Comparison of ENCODE assay signal across 21 cellular contexts in genomic region chr16:79298476-79299153, GRCh38.
DNase-seq lines count a peak whose midpoint lies in the region; ATAC-seq and TF ChIP-seq lines count a peak whose summit lies in the region.
"Had no signal": no experiment of that assay in that cellular context is flagged by ENCODE, and none has a peak within 500 bp of the region (broad histone marks: within the 10 kb centered on the region; RNA-seq: fewer than 3 reads in every experiment).

No MANE protein-coding gene starts in this region.

- H4K20me1 ChIP-seq in GM23338 (replicated peaks; ENCODE audit: insufficient read depth), result no peaks in the 10 kb centered on the region

- intact Hi-C loops in A673 (cut with micrococcal nuclease; ENCODE audit: unreplicated experiment), result no loop called here

- H3K27me3 ChIP-seq in GM23338 (ENCODE audit: insufficient read depth), result no peaks in the 10 kb centered on the region
- H3K27me3 ChIP-seq in NT2/D1 (ENCODE audit: insufficient read depth, insufficient read length), result no peaks in the 10 kb centered on the region
- H3K27me3 ChIP-seq in iPS-18a (ENCODE audit: control insufficient read depth, insufficient read depth, low read length), result peaks cover 3% of the 10 kb centered on the region
- H3K27me3 ChIP-seq in parathyroid adenoma (ENCODE audit: control insufficient read depth, insufficient read depth, low read length), result no peaks in the 10 kb centered on the region
- no peaks in the 10 kb centered on the region for H3K27me3 ChIP-seq in A673 (replicated peaks; ENCODE audit: insufficient read depth, low read depth, low read length, poor library complexity)

- no peak overlapping the region; the same call in 2 of the 3 replicates for H3K4me3 Mint-ChIP-seq in GM23338
- H3K4me3 Mint-ChIP-seq in activated naive CD4-positive, alpha-beta T cell treated with anti-CD3 and anti-CD28 coated beads, Interleukin-2, amount 10 ng/mL, durations not matched to agents 7 days and 5 days, result no peak overlapping the region
- H3K4me3 Mint-ChIP-seq: HFFc6 had no signal

- H3K27me3 Mint-ChIP-seq in GM23338 (ENCODE audit: insufficient read depth, low read depth, poor library complexity), result peaks cover 22% of the 10 kb centered on the region
- peaks cover 24% of the 10 kb centered on the region for H3K27me3 Mint-ChIP-seq in activated naive CD4-positive, alpha-beta T cell treated with anti-CD3 and anti-CD28 coated beads, Interleukin-2, amount 10 ng/mL, durations not matched to agents 7 days and 5 days

- H3K27ac ChIP-seq in GM23338 (ENCODE audit: low read depth), result peak overlapping the region; percentile 88
- H3K27ac ChIP-seq in iPS-18a (ENCODE audit: low read length), result peak overlapping the region; percentile 91
- H3K27ac ChIP-seq in parathyroid adenoma, result peak overlapping the region; percentile 44
- no peak overlapping the region for H3K27ac ChIP-seq in A673 (ENCODE audit: low read depth, low read length, poor library complexity, severe bottlenecking)
- H3K27ac ChIP-seq: A549 had no signal

- H3K36me3 Mint-ChIP-seq in GM23338 (ENCODE audit: low read depth), result no peaks in the 10 kb centered on the region
- H3K36me3 Mint-ChIP-seq in activated naive CD4-positive, alpha-beta T cell treated with anti-CD3 and anti-CD28 coated beads, Interleukin-2, amount 10 ng/mL, durations not matched to agents 7 days and 5 days, result no peaks in the 10 kb centered on the region

- H3K4me2 ChIP-seq in GM23338 (peak overlapping the region; percentile 25), parathyroid adenoma (ENCODE audit: low read length) (no peak overlapping the region)
- H3K4me2 ChIP-seq: A549 had no signal

- no TSS peak for BruUV-seq in A673 (replicated peaks; lab: Mats Ljungman, UMichigan)

- H3K9ac ChIP-seq in NT2/D1 (ENCODE audit: insufficient read length, low read depth), result peak overlapping the region; percentile 62
- peak overlapping the region; percentile 44 for H3K9ac ChIP-seq in iPS-18a (ENCODE audit: low read length)
- H3K9ac ChIP-seq in parathyroid adenoma, result no peak overlapping the region

- H3K27ac Mint-ChIP-seq in GM23338, result peak overlapping the region; percentile 95
- no peak overlapping the region for H3K27ac Mint-ChIP-seq in activated naive CD4-positive, alpha-beta T cell treated with anti-CD3 and anti-CD28 coated beads, Interleukin-2, amount 10 ng/mL, durations not matched to agents 7 days and 5 days
- H3K27ac Mint-ChIP-seq: HFFc6 had no signal

- peaks cover 50% of the 10 kb centered on the region for H3K4me1 Mint-ChIP-seq in GM23338
- peaks cover 15% of the 10 kb centered on the region for H3K4me1 Mint-ChIP-seq in activated naive CD4-positive, alpha-beta T cell treated with anti-CD3 and anti-CD28 coated beads, Interleukin-2, amount 10 ng/mL, durations not matched to agents 7 days and 5 days

- no peaks in the 10 kb centered on the region for H3K9me3 ChIP-seq in NT2/D1 (ENCODE audit: insufficient read depth, low read length)
- H3K9me3 ChIP-seq in iPS-18a (ENCODE audit: control insufficient read depth, low read depth, low read length), result no peaks in the 10 kb centered on the region
- no peaks in the 10 kb centered on the region for H3K9me3 ChIP-seq in parathyroid adenoma (ENCODE audit: control insufficient read depth, low read length)
- H3K9me3 ChIP-seq in A673 (ENCODE audit: low read depth, low read length, poor library complexity, severe bottlenecking), result peaks cover 3% of the 10 kb centered on the region
- H3K9me3 ChIP-seq: A549 had no signal

- no peaks in the 10 kb centered on the region for H3K9me3 Mint-ChIP-seq in GM23338
- H3K9me3 Mint-ChIP-seq in activated naive CD4-positive, alpha-beta T cell treated with anti-CD3 and anti-CD28 coated beads, Interleukin-2, amount 10 ng/mL, durations not matched to agents 7 days and 5 days, result no peaks in the 10 kb centered on the region

- H3K36me3 ChIP-seq in GM23338 (ENCODE audit: insufficient read depth) (no peaks in the 10 kb centered on the region), NT2/D1 (ENCODE audit: insufficient read depth, insufficient read length, low read length) (no peaks in the 10 kb centered on the region), iPS-18a (ENCODE audit: control insufficient read depth, low read depth, low read length) (no peaks in the 10 kb centered on the region), parathyroid adenoma (ENCODE audit: control insufficient read depth, insufficient read depth, low read length) (no peaks in the 10 kb centered on the region), A673 (ENCODE audit: insufficient read depth, low read length, poor library complexity, severe bottlenecking) (no peaks in the 10 kb centered on the region)

- CTCF ChIA-PET in A673 (lab: Charles Lee), result no interaction called here
- CTCF ChIA-PET in activated naive CD4-positive, alpha-beta T cell treated with anti-CD3 and anti-CD28 coated beads, Interleukin-2, amount 10 ng/mL, durations not matched to agents 7 days and 5 days (lab: Charles Lee), result no interaction called here

- ATAC-seq in GM23338 (peak; percentile 62), GM18502 (IDR thresholded peaks at IDR 0.05; ENCODE audit: poor library complexity, unreplicated experiment) (no peak)
- ATAC-seq: A549, Panc1 had no signal

- H3K79me2 ChIP-seq in GM23338 (replicated peaks; ENCODE audit: insufficient read depth), result no peaks in the 10 kb centered on the region
- H3K79me2 ChIP-seq in parathyroid adenoma, result no peaks in the 10 kb centered on the region

- no peak for DNase-seq in GM23338 (ENCODE audit: low spot score)
- no peak for DNase-seq in NT2/D1 (ENCODE audit: low read depth, low spot score)
- DNase-seq in A673 (ENCODE audit: low spot score), result no peak
- no peak for DNase-seq in activated naive CD4-positive, alpha-beta T cell treated with anti-CD3 and anti-CD28 coated beads, Interleukin-2, amount 10 ng/mL, durations not matched to agents 7 days and 5 days
- no peak for DNase-seq in AG08396 (ENCODE audit: low spot score)
- DNase-seq: AML-193, Calu3, DMS79 treated with DMSO at 0.1 percent for 48 hours, HFFc6, IMR-90, Kasumi-1, NCI-H1930, NCI-H2171, NCI-H446 treated with DMSO at 0.1 percent for 48 hours, NCI-H774, Right ventricle myocardium superior had no signal

- H3K9me2 ChIP-seq in GM23338 (ENCODE audit: insufficient read depth), result peaks cover 4% of the 10 kb centered on the region; the same call in 1 of the 2 replicates

- POLR2A ChIA-PET in A673 (lab: Charles Lee; ENCODE audit: low non-redundant PET), result no interaction called here

- peak overlapping the region; percentile 38; the same call in 1 of the 2 replicates for H2AFZ ChIP-seq in GM23338
- H2AFZ ChIP-seq in parathyroid adenoma, result peak overlapping the region; percentile 58

- peaks cover 38% of the 10 kb centered on the region for H3K4me1 ChIP-seq in GM23338 (ENCODE audit: insufficient read depth)
- H3K4me1 ChIP-seq in NT2/D1 (ENCODE audit: insufficient read depth, insufficient read length), result peaks cover 6% of the 10 kb centered on the region
- peaks cover 41% of the 10 kb centered on the region for H3K4me1 ChIP-seq in iPS-18a (ENCODE audit: control insufficient read depth, low read depth, low read length)
- peaks cover 42% of the 10 kb centered on the region for H3K4me1 ChIP-seq in parathyroid adenoma
- no peaks in the 10 kb centered on the region for H3K4me1 ChIP-seq in A673 (ENCODE audit: insufficient read depth, low read length, poor library complexity, severe bottlenecking)
- H3K4me1 ChIP-seq: A549 had no signal

- no peak overlapping the region; the same call in 1 of the 2 replicates for H3K4me3 ChIP-seq in GM23338
- no peak overlapping the region for H3K4me3 ChIP-seq in NT2/D1 (ENCODE audit: insufficient read length, low read depth)
- H3K4me3 ChIP-seq in iPS-18a (ENCODE audit: low read length), result peak overlapping the region; percentile 18
- H3K4me3 ChIP-seq in parathyroid adenoma (ENCODE audit: low read depth, low read length), result no peak overlapping the region
- no peak overlapping the region for H3K4me3 ChIP-seq in A673 (ENCODE audit: low read depth, low read length, poor library complexity, severe bottlenecking)
- H3K4me3 ChIP-seq: A549 had no signal

- TF ChIP-seq CTCF in GM23338 (conservative IDR thresholded peaks at IDR 0.05; ENCODE audit: low read depth in 2 of 2) (no peak), parathyroid adenoma (IDR thresholded peaks at IDR 0.05) (no peak), A673 (conservative IDR thresholded peaks at IDR 0.05; ENCODE audit: low read depth, low read length) (no peak)

- H3F3A ChIP-seq in GM23338 (replicated peaks; ENCODE audit: low read depth), result peaks cover 12% of the 10 kb centered on the region; the same call in 1 of the 2 replicates
